ENCODE assay signal across 8 cellular contexts in the genomic region with DNA sequence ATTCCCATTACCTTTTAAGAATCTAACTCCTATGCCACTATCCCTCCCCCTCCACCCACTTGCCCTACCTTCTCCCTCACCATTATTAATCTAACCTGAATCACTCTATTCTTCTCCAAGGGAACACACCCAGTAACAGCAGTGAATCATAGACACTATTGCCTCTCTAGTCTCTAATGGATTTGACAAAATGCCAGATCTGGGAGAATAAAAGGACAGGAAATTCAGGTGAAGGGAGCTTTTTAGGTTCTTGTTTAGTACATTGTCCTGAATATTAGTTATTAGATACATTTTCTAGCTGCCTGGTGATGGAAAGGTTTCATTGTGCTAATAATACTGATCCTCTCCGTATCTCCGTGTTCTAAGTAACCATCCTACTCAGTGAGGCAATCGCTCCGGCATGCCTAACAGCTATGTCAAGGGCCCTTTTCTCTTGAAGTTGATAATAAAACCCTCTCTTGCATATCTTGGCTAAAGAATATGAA. TPM values are rescaled to one million over a fixed set of nuclear protein-coding genes. Genes with fewer than 3 reads are reported as not detected.
DNase-seq lines count a peak whose midpoint lies in the region; ATAC-seq and TF ChIP-seq lines count a peak whose summit lies in the region.
"Had no signal": no experiment of that assay in that cellular context is flagged by ENCODE, and none has a peak within 500 bp of the region (broad histone marks: within the 10 kb centered on the region; RNA-seq: fewer than 3 reads in every experiment).

No MANE protein-coding gene starts in this region.

- H3K27me3 Mint-ChIP-seq in activated CD4-positive, alpha-beta T cell treated with anti-CD3 and anti-CD28 coated beads, Interleukin-2, amount 10 ng/mL, durations not matched to agents 7 days and 5 days, result peaks cover 9% of the 10 kb centered on the region

- no peak overlapping the region for H3K27ac Mint-ChIP-seq in activated CD4-positive, alpha-beta T cell treated with anti-CD3 and anti-CD28 coated beads, Interleukin-2, amount 10 ng/mL, durations not matched to agents 7 days and 5 days

- no peaks in the 10 kb centered on the region for H3K27me3 ChIP-seq in tibial nerve

- H3K27ac ChIP-seq in HEK293 (ENCODE audit: extremely low read depth, low read depth, low read length), result no peak overlapping the region
- H3K27ac ChIP-seq in tibial nerve, result peak overlapping the region in 1 of 4 donors; percentile 15
- H3K27ac ChIP-seq: KMS-11 had no signal

- TF ChIP-seq POLR2A in tibial nerve (IDR thresholded peaks at IDR 0.05), result no peak

- no peaks in the 10 kb centered on the region; the same call in 1 of the 2 replicates for H3K4me1 ChIP-seq in HEK293 (ENCODE audit: control insufficient read depth, insufficient read depth, low read length)
- H3K4me1 ChIP-seq in tibial nerve, result peaks cover 0 to 21% (median 14%) of the 10 kb centered on the region in 4 donors

- WGBS in tibial nerve, 2 donors, result 80 to 90% methylated on average over 4 of the region's 4 CpGs

- POLR2A ChIA-PET in HEK293 (lab: Yijun Ruan, JAX), result no interaction called here
- POLR2A ChIA-PET in activated CD4-positive, alpha-beta T cell treated with anti-CD3 and anti-CD28 coated beads, Interleukin-2, amount 10 ng/mL, durations not matched to agents 7 days and 5 days (lab: Charles Lee), result no interaction called here

- H3K4me1 Mint-ChIP-seq in activated CD4-positive, alpha-beta T cell treated with anti-CD3 and anti-CD28 coated beads, Interleukin-2, amount 10 ng/mL, durations not matched to agents 7 days and 5 days, result peaks cover 26% of the 10 kb centered on the region

- DNase-seq in NCI-H2029 (lab: John Stamatoyannopoulos, UW), result peak; percentile 56
- peak; percentile 35 for DNase-seq in dermis blood vessel endothelial cell
- peak; percentile 73 for DNase-seq in putamen (ENCODE audit: low spot score)
- no peak for DNase-seq in activated CD4-positive, alpha-beta T cell treated with anti-CD3 and anti-CD28 coated beads, Interleukin-2, amount 10 ng/mL, durations not matched to agents 7 days and 5 days
- DNase-seq in tibial nerve (ENCODE audit: low spot score in 2 of 2), result no peak

- no peak for ATAC-seq in HG03520 (IDR thresholded peaks at IDR 0.05; ENCODE audit: unreplicated experiment)

- H3K36me3 ChIP-seq in HEK293 (ENCODE audit: control insufficient read depth in 2 of 2, insufficient read depth in 1 of 2, low read length in 2 of 2), result no peaks in the 10 kb centered on the region
- no peaks in the 10 kb centered on the region for H3K36me3 ChIP-seq in tibial nerve

- H3K4me3 Mint-ChIP-seq in activated CD4-positive, alpha-beta T cell treated with anti-CD3 and anti-CD28 coated beads, Interleukin-2, amount 10 ng/mL, durations not matched to agents 7 days and 5 days, result no peak overlapping the region

- no peaks in the 10 kb centered on the region for H3K9me3 ChIP-seq in HEK293 (ENCODE audit: control insufficient read depth, insufficient read depth, low read depth, low read length)
- H3K9me3 ChIP-seq in tibial nerve, result no peaks in the 10 kb centered on the region

- TF ChIP-seq EP300 in tibial nerve (IDR thresholded peaks at IDR 0.05), result no peak

- H3K4me3 ChIP-seq in HEK293 (ENCODE audit: low read depth, low read length) (no peak overlapping the region), tibial nerve (no peak overlapping the region)

- no peaks in the 10 kb centered on the region for H3K36me3 Mint-ChIP-seq in activated CD4-positive, alpha-beta T cell treated with anti-CD3 and anti-CD28 coated beads, Interleukin-2, amount 10 ng/mL, durations not matched to agents 7 days and 5 days (ENCODE audit: low read depth)

- TF ChIP-seq CTCF in HEK293 (tag by site-specific recombination; IDR thresholded peaks at IDR 0.05) (no peak), tibial nerve (IDR thresholded peaks at IDR 0.05) (no peak)

- CTCF ChIA-PET in HEK293 (lab: Yijun Ruan, JAX), result no interaction called here
- CTCF ChIA-PET in activated CD4-positive, alpha-beta T cell treated with anti-CD3 and anti-CD28 coated beads, Interleukin-2, amount 10 ng/mL, durations not matched to agents 7 days and 5 days (lab: Charles Lee), result no interaction called here

- no peaks in the 10 kb centered on the region for H3K9me3 Mint-ChIP-seq in activated CD4-positive, alpha-beta T cell treated with anti-CD3 and anti-CD28 coated beads, Interleukin-2, amount 10 ng/mL, durations not matched to agents 7 days and 5 days

TF ChIP-seq in HEK293, 187 proteins besides CTCF, POLR2A, EP300 and RAD21 (continues in another document):
- TF ChIP-seq WT1 (tag by site-specific recombination; IDR thresholded peaks at IDR 0.05), result no peak
- TF ChIP-seq YY1 (tag by site-specific recombination; IDR thresholded peaks at IDR 0.05), result no peak
- TF ChIP-seq, protein P1, sequence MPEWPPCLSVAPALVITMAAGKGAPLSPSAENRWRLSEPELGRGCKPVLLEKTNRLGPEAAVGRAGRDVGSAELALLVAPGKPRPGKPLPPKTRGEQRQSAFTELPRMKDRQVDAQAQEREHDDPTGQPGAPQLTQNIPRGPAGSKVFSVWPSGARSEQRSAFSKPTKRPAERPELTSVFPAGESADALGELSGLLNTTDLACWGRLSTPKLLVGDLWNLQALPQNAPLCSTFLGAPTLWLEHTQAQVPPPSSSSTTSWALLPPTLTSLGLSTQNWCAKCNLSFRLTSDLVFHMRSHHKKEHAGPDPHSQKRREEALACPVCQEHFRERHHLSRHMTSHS (tag by site-specific recombination; IDR thresholded peaks at IDR 0.05), result no peak
- no peak for TF ChIP-seq ZNF169 (tag by site-specific recombination; IDR thresholded peaks at IDR 0.05)
- TF ChIP-seq ZNF114 (tag by site-specific recombination; IDR thresholded peaks at IDR 0.05), result no peak
- TF ChIP-seq, protein P2, sequence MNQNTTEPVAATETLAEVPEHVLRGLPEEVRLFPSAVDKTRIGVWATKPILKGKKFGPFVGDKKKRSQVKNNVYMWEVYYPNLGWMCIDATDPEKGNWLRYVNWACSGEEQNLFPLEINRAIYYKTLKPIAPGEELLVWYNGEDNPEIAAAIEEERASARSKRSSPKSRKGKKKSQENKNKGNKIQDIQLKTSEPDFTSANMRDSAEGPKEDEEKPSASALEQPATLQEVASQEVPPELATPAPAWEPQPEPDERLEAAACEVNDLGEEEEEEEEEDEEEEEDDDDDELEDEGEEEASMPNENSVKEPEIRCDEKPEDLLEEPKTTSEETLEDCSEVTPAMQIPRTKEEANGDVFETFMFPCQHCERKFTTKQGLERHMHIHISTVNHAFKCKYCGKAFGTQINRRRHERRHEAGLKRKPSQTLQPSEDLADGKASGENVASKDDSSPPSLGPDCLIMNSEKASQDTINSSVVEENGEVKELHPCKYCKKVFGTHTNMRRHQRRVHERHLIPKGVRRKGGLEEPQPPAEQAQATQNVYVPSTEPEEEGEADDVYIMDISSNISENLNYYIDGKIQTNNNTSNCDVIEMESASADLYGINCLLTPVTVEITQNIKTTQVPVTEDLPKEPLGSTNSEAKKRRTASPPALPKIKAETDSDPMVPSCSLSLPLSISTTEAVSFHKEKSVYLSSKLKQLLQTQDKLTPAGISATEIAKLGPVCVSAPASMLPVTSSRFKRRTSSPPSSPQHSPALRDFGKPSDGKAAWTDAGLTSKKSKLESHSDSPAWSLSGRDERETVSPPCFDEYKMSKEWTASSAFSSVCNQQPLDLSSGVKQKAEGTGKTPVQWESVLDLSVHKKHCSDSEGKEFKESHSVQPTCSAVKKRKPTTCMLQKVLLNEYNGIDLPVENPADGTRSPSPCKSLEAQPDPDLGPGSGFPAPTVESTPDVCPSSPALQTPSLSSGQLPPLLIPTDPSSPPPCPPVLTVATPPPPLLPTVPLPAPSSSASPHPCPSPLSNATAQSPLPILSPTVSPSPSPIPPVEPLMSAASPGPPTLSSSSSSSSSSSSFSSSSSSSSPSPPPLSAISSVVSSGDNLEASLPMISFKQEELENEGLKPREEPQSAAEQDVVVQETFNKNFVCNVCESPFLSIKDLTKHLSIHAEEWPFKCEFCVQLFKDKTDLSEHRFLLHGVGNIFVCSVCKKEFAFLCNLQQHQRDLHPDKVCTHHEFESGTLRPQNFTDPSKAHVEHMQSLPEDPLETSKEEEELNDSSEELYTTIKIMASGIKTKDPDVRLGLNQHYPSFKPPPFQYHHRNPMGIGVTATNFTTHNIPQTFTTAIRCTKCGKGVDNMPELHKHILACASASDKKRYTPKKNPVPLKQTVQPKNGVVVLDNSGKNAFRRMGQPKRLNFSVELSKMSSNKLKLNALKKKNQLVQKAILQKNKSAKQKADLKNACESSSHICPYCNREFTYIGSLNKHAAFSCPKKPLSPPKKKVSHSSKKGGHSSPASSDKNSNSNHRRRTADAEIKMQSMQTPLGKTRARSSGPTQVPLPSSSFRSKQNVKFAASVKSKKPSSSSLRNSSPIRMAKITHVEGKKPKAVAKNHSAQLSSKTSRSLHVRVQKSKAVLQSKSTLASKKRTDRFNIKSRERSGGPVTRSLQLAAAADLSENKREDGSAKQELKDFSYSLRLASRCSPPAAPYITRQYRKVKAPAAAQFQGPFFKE (tag by site-specific recombination; IDR thresholded peaks at IDR 0.05; ENCODE audit: borderline replicate concordance), result no peak
- peak; percentile 56 for TF ChIP-seq EGR2 (tag by site-specific recombination; IDR thresholded peaks at IDR 0.05; ENCODE audit: low read depth)

RNA-seq across cellular contexts. Expression of gene SFR1, which starts 4.1 kb away (rescaled TPM):
- total RNA-seq in dermis blood vessel endothelial cell (7.0 and 10.0 TPM in 2 replicates), tibial nerve (10 to 100 TPM in 2 of 4 donors, 1 to 10 TPM in 2; 4.7 to 26.2 (median 8.4) TPM)
- 10 to 100 TPM; 13.6 to 16.1 TPM for total RNA-seq in activated CD4-positive, alpha-beta T cell treated with anti-CD3 and anti-CD28 coated beads, Interleukin-2, amount 10 ng/mL, durations not matched to agents 7 days and 5 days

RNA-seq across cellular contexts. Expression of gene COL17A1, which starts 32.2 kb away (rescaled TPM):
- total RNA-seq in dermis blood vessel endothelial cell (0.34 and 0.84 TPM in 2 replicates), tibial nerve (under 1 TPM in 3 of 4 donors, not detected in 1; under 0.01 to 0.59 (median 0.22) TPM)
- total RNA-seq in activated CD4-positive, alpha-beta T cell treated with anti-CD3 and anti-CD28 coated beads, Interleukin-2, amount 10 ng/mL, durations not matched to agents 7 days and 5 days, result not detected

Comparison
In these comparisons a context has a peak if more than half of its experiments do, and no peak if none do; other contexts are left out.
1. DNase-seq: peak in NCI-H2029 (single experiment), dermis blood vessel endothelial cell (single experiment) and putamen (single experiment); none in activated CD4-positive, alpha-beta T cell treated with anti-CD3 and anti-CD28 coated beads, Interleukin-2, amount 10 ng/mL, durations not matched to agents 7 days and 5 days (single experiment) and tibial nerve (0 of 2).